Comparison of ENCODE assay signal across 17 cellular contexts in genomic region chr9:38000332-38000731, GRCh38.
DNase-seq lines count a peak whose midpoint lies in the region; ATAC-seq and TF ChIP-seq lines count a peak whose summit lies in the region.
"Had no signal": no experiment of that assay in that cellular context is flagged by ENCODE, and none has a peak within 500 bp of the region (broad histone marks: within the 10 kb centered on the region; RNA-seq: fewer than 3 reads in every experiment).

No MANE protein-coding gene starts in this region.

- no peaks in the 10 kb centered on the region for H3K27me3 ChIP-seq in BE2C
- H3K27me3 ChIP-seq in neural cell (ENCODE audit: insufficient read depth, low read depth, low read length), result no peaks in the 10 kb centered on the region
- H3K27me3 ChIP-seq: heart right ventricle had no signal

- H3K9ac ChIP-seq in neural cell (ENCODE audit: low read length), result peak overlapping the region; percentile 25

- H3F3A ChIP-seq in neural cell (ENCODE audit: insufficient read depth, low read length, poor library complexity, severe bottlenecking), result no peaks in the 10 kb centered on the region

- no peak for TF ChIP-seq EP300 in neural cell (conservative IDR thresholded peaks at IDR 0.05; ENCODE audit: poor library complexity, severe bottlenecking)

- H3K4me1 ChIP-seq in BE2C, result peaks cover 47% of the 10 kb centered on the region
- H3K4me1 ChIP-seq: Caco-2 had no signal

- no peaks in the 10 kb centered on the region for H4K20me1 ChIP-seq in neural cell (ENCODE audit: insufficient read depth)

- ATAC-seq in GM19035 (IDR thresholded peaks at IDR 0.05; ENCODE audit: unreplicated experiment), result no peak
- ATAC-seq: heart right ventricle, T-cell had no signal

- H3K9me3 ChIP-seq in BE2C (no peaks in the 10 kb centered on the region), neural cell (ENCODE audit: low read length) (no peaks in the 10 kb centered on the region)
- H3K9me3 ChIP-seq: Caco-2, heart right ventricle had no signal

- no peak for TF ChIP-seq RAD21 in neural cell (conservative IDR thresholded peaks at IDR 0.05)

- TF ChIP-seq CTCF in BE2C (IDR thresholded peaks at IDR 0.05; ENCODE audit: low read depth, low read length) (peak; percentile 30; the same call in 1 of the 2 replicates), LNCaP clone FGC (IDR thresholded peaks at IDR 0.05; ENCODE audit: control insufficient read depth, extremely low read depth, insufficient read depth) (0 out of 2 replicates have a peak, but pooled peaks have one; percentile 7), neural cell (IDR thresholded peaks at IDR 0.05; ENCODE audit: poor library complexity, severe bottlenecking) (no peak)

- H3K4me3 ChIP-seq in BE2C (ENCODE audit: low read depth, low read length), result no peak overlapping the region
- H3K4me3 ChIP-seq in LNCaP clone FGC (ENCODE audit: low read depth, low read length), result no peak overlapping the region
- no peak overlapping the region for H3K4me3 ChIP-seq in neural cell (ENCODE audit: low read length)
- H3K4me3 ChIP-seq: heart right ventricle had no signal

- peaks cover 27% of the 10 kb centered on the region for H3K79me2 ChIP-seq in neural cell (replicated peaks; ENCODE audit: insufficient read depth, low read length)

- DNase-seq in BE2C (no peak), LNCaP clone FGC (ENCODE audit: low read depth) (no peak), caudate nucleus (lab: John Stamatoyannopoulos, UW) (no peak), DMS153 (lab: John Stamatoyannopoulos, UW) (no peak), T1000 (lab: John Stamatoyannopoulos, UW) (no peak)
- no peak for DNase-seq in activated effector memory CD4-positive, alpha-beta T cell treated with anti-CD3 and anti-CD28 coated beads, Interleukin-2, amount 50 U/mL, for 16 hours
- DNase-seq: activated B cell treated with CpG ODN at 0.5 μM for 24 hours; amniotic stem cell; dermis blood vessel endothelial cell; heart right ventricle; NCI-H1694 treated with DMSO at 0.1 percent for 48 hours; NCI-H524 treated with DMSO at 0.1 percent for 48 hours; stimulated activated naive CD4-positive, alpha-beta T cell; T-cell had no signal

- no peak overlapping the region for H3K4me2 ChIP-seq in neural cell (ENCODE audit: low read length)

- H2AFZ ChIP-seq in neural cell (ENCODE audit: low read depth, low read length), result no peak overlapping the region

- H3K36me3 ChIP-seq in BE2C (no peaks in the 10 kb centered on the region), neural cell (ENCODE audit: insufficient read depth, low read length) (no peaks in the 10 kb centered on the region)

- no peaks in the 10 kb centered on the region for H3K9me2 ChIP-seq in neural cell (ENCODE audit: insufficient read depth, low read length)

- H3K27ac ChIP-seq in caudate nucleus (ENCODE audit: low read depth, low read length), result peak overlapping the region; percentile 96
- H3K27ac ChIP-seq in neural cell (ENCODE audit: low read length), result no peak overlapping the region

TF ChIP-seq in neural cell, 6 proteins besides CTCF, POLR2A, EP300 and RAD21:
- no peak for TF ChIP-seq EZH2 (IDR thresholded peaks at IDR 0.05; ENCODE audit: borderline replicate concordance, insufficient read depth, low read length, poor library complexity, severe bottlenecking)
- TF ChIP-seq, protein P1, sequence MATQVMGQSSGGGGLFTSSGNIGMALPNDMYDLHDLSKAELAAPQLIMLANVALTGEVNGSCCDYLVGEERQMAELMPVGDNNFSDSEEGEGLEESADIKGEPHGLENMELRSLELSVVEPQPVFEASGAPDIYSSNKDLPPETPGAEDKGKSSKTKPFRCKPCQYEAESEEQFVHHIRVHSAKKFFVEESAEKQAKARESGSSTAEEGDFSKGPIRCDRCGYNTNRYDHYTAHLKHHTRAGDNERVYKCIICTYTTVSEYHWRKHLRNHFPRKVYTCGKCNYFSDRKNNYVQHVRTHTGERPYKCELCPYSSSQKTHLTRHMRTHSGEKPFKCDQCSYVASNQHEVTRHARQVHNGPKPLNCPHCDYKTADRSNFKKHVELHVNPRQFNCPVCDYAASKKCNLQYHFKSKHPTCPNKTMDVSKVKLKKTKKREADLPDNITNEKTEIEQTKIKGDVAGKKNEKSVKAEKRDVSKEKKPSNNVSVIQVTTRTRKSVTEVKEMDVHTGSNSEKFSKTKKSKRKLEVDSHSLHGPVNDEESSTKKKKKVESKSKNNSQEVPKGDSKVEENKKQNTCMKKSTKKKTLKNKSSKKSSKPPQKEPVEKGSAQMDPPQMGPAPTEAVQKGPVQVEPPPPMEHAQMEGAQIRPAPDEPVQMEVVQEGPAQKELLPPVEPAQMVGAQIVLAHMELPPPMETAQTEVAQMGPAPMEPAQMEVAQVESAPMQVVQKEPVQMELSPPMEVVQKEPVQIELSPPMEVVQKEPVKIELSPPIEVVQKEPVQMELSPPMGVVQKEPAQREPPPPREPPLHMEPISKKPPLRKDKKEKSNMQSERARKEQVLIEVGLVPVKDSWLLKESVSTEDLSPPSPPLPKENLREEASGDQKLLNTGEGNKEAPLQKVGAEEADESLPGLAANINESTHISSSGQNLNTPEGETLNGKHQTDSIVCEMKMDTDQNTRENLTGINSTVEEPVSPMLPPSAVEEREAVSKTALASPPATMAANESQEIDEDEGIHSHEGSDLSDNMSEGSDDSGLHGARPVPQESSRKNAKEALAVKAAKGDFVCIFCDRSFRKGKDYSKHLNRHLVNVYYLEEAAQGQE (IDR thresholded peaks at IDR 0.05; ENCODE audit: borderline replicate concordance), result no peak
